ENCODE assay signal across 11 cellular contexts in genomic region chr15:52783929-52784798, GRCh38. TPM values are rescaled to one million over a fixed set of nuclear protein-coding genes. Genes with fewer than 3 reads are reported as not detected.
DNase-seq lines count a peak whose midpoint lies in the region; ATAC-seq and TF ChIP-seq lines count a peak whose summit lies in the region.
"Had no signal": no experiment of that assay in that cellular context is flagged by ENCODE, and none has a peak within 500 bp of the region (broad histone marks: within the 10 kb centered on the region; RNA-seq: fewer than 3 reads in every experiment).

No MANE protein-coding gene starts in this region.

- no peaks in the 10 kb centered on the region for H4K20me1 ChIP-seq in hepatocyte (ENCODE audit: insufficient read depth, poor library complexity, severe bottlenecking)

- H3K4me1 Mint-ChIP-seq in activated CD4-positive, alpha-beta T cell treated with anti-CD3 and anti-CD28 coated beads for 36 hours: peaks cover 39% of the 10 kb centered on the region
- peaks cover 86% of the 10 kb centered on the region for H3K4me1 Mint-ChIP-seq in WTC11
- H3K4me1 Mint-ChIP-seq in stimulated activated effector memory CD8-positive, alpha-beta T cell treated with anti-CD3 and anti-CD28 coated beads, Interleukin-12 subunit alpha, Interleukin-12 subunit beta, amount 100 ng/mL, for 72 hours: peaks cover 41% of the 10 kb centered on the region

- H3K4me1 ChIP-seq in hepatocyte (ENCODE audit: insufficient read depth): peaks cover 17% of the 10 kb centered on the region

- DNase-seq in activated CD4-positive, alpha-beta T cell treated with anti-CD3 and anti-CD28 coated beads for 36 hours: peak; percentile 69
- no peak for DNase-seq in activated CD4-positive, alpha-beta T cell treated with anti-CD3 and anti-CD28 coated beads, Interleukin-2, amount 50 U/mL, for 4 hours
- DNase-seq in WTC11 (ENCODE audit: low spot score): peak; percentile 80
- DNase-seq in hepatocyte (ENCODE audit: low spot score): peak; percentile 55
- no peak for DNase-seq in stimulated activated effector memory CD8-positive, alpha-beta T cell treated with anti-CD3 and anti-CD28 coated beads, Interleukin-12 subunit alpha, Interleukin-12 subunit beta, amount 100 ng/mL, for 72 hours (ENCODE audit: low spot score in 2 of 2)
- DNase-seq in 8988T: no peak
- DNase-seq: small intestine had no signal

- no peaks in the 10 kb centered on the region for H3K9me3 ChIP-seq in hepatocyte (ENCODE audit: low read depth)

- WGBS in hepatocyte (ENCODE audit: low lambda C conversion rate, missing lambda C conversion rate): 4% methylated on average over 56 of the region's 57 CpGs

- no peak overlapping the region for H3K4me3 Mint-ChIP-seq in activated CD4-positive, alpha-beta T cell treated with anti-CD3 and anti-CD28 coated beads for 36 hours
- peak overlapping the region; percentile 81 for H3K4me3 Mint-ChIP-seq in WTC11
- H3K4me3 Mint-ChIP-seq in stimulated activated effector memory CD8-positive, alpha-beta T cell treated with anti-CD3 and anti-CD28 coated beads, Interleukin-12 subunit alpha, Interleukin-12 subunit beta, amount 100 ng/mL, for 72 hours: no peak overlapping the region

- POLR2A ChIA-PET in activated CD4-positive, alpha-beta T cell treated with anti-CD3 and anti-CD28 coated beads for 36 hours (lab: Charles Lee): no interaction called here
- POLR2A ChIA-PET in WTC11 (lab: Charles Lee): interaction anchor here (1.3 to 5.4 kb wide), 2 partner anchors 21 to 38 kb away, joined by 4 to 38 read pairs; no protein-coding TSS in a partner anchor

- ATAC-seq in activated CD4-positive, alpha-beta T cell treated with anti-CD3 and anti-CD28 coated beads for 36 hours: peak; percentile 60
- ATAC-seq in WTC11 (peak; percentile 40), HG03520 (IDR thresholded peaks at IDR 0.05; ENCODE audit: unreplicated experiment) (no peak), HG02610 (IDR thresholded peaks at IDR 0.05; ENCODE audit: unreplicated experiment) (no peak)
- peak; percentile 45 for ATAC-seq in stimulated activated effector memory CD8-positive, alpha-beta T cell treated with anti-CD3 and anti-CD28 coated beads, Interleukin-12 subunit alpha, Interleukin-12 subunit beta, amount 100 ng/mL, for 72 hours

- H3K9me3 Mint-ChIP-seq in activated CD4-positive, alpha-beta T cell treated with anti-CD3 and anti-CD28 coated beads for 36 hours (ENCODE audit: low read depth): no peaks in the 10 kb centered on the region
- no peaks in the 10 kb centered on the region for H3K9me3 Mint-ChIP-seq in WTC11
- H3K9me3 Mint-ChIP-seq in stimulated activated effector memory CD8-positive, alpha-beta T cell treated with anti-CD3 and anti-CD28 coated beads, Interleukin-12 subunit alpha, Interleukin-12 subunit beta, amount 100 ng/mL, for 72 hours: no peaks in the 10 kb centered on the region

- H3K27ac ChIP-seq in hepatocyte: no peak overlapping the region

- H3K27ac Mint-ChIP-seq in activated CD4-positive, alpha-beta T cell treated with anti-CD3 and anti-CD28 coated beads for 36 hours: no peak overlapping the region
- H3K27ac Mint-ChIP-seq in WTC11: no peak overlapping the region
- no peak overlapping the region for H3K27ac Mint-ChIP-seq in stimulated activated effector memory CD8-positive, alpha-beta T cell treated with anti-CD3 and anti-CD28 coated beads, Interleukin-12 subunit alpha, Interleukin-12 subunit beta, amount 100 ng/mL, for 72 hours
- H3K27ac Mint-ChIP-seq: CD4-positive, CD25-positive, alpha-beta regulatory T cell had no signal

- no peaks in the 10 kb centered on the region for H3K36me3 ChIP-seq in hepatocyte (replicated peaks; ENCODE audit: insufficient read depth, low read depth)

- intact Hi-C loops in activated CD4-positive, alpha-beta T cell treated with anti-CD3 and anti-CD28 coated beads for 36 hours (cut with DNase I, micrococcal nuclease): loop anchor here (1.0 to 5.0 kb wide), 3 partner anchors 14 to 933 kb away; no protein-coding TSS in a partner anchor

- no peaks in the 10 kb centered on the region for H3K79me2 ChIP-seq in hepatocyte

- peaks cover 76% of the 10 kb centered on the region for H3K27me3 Mint-ChIP-seq in activated CD4-positive, alpha-beta T cell treated with anti-CD3 and anti-CD28 coated beads for 36 hours
- H3K27me3 Mint-ChIP-seq in WTC11 (ENCODE audit: low read depth): peaks cover 77% of the 10 kb centered on the region

- no peaks in the 10 kb centered on the region for H3K36me3 Mint-ChIP-seq in activated CD4-positive, alpha-beta T cell treated with anti-CD3 and anti-CD28 coated beads for 36 hours (ENCODE audit: low read depth)
- H3K36me3 Mint-ChIP-seq in WTC11: peaks cover 16% of the 10 kb centered on the region
- peaks cover 6% of the 10 kb centered on the region for H3K36me3 Mint-ChIP-seq in stimulated activated effector memory CD8-positive, alpha-beta T cell treated with anti-CD3 and anti-CD28 coated beads, Interleukin-12 subunit alpha, Interleukin-12 subunit beta, amount 100 ng/mL, for 72 hours
- H3K36me3 Mint-ChIP-seq: CD4-positive, CD25-positive, alpha-beta regulatory T cell had no signal

- H2AFZ ChIP-seq in hepatocyte: peak overlapping the region; percentile 6

- TF ChIP-seq CTCF in WTC11 (IDR thresholded peaks at IDR 0.05) (peak; percentile 73), hepatocyte (IDR thresholded peaks at IDR 0.05; ENCODE audit: poor library complexity) (peak; percentile 58)

- no peak overlapping the region for H3K4me3 ChIP-seq in hepatocyte

- H3K4me2 ChIP-seq in hepatocyte: peak overlapping the region; percentile 79

- peaks cover 81% of the 10 kb centered on the region for H3K27me3 ChIP-seq in hepatocyte

- CTCF ChIA-PET in activated CD4-positive, alpha-beta T cell treated with anti-CD3 and anti-CD28 coated beads for 36 hours (lab: Charles Lee): interaction anchor here (0.7 to 3.2 kb wide), 4 partner anchors 12 to 127 kb away, joined by 3 to 20 read pairs (median 12); no protein-coding TSS in a partner anchor
- CTCF ChIA-PET in WTC11 (lab: Charles Lee): interaction anchor here (0.5 to 8.5 kb wide), 18 partner anchors 9 to 728 kb away, joined by 3 to 104 read pairs (median 4); no protein-coding TSS in a partner anchor

- H3K9me2 ChIP-seq in hepatocyte (replicated peaks; ENCODE audit: insufficient read depth): no peaks in the 10 kb centered on the region

TF ChIP-seq in WTC11, 78 proteins besides CTCF, POLR2A, EP300 and RAD21 (continues in another document):
- TF ChIP-seq ESRRA (CRISPR knock-in tag; IDR thresholded peaks at IDR 0.05; ENCODE audit: borderline replicate concordance): no peak
- TF ChIP-seq, protein P1, sequence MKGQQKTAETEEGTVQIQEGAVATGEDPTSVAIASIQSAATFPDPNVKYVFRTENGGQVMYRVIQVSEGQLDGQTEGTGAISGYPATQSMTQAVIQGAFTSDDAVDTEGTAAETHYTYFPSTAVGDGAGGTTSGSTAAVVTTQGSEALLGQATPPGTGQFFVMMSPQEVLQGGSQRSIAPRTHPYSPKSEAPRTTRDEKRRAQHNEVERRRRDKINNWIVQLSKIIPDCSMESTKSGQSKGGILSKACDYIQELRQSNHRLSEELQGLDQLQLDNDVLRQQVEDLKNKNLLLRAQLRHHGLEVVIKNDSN (CRISPR knock-in tag; IDR thresholded peaks at IDR 0.05): no peak
- no peak for TF ChIP-seq AR (CRISPR knock-in tag; IDR thresholded peaks at IDR 0.05)
- TF ChIP-seq ATF1 (CRISPR knock-in tag; IDR thresholded peaks at IDR 0.05): no peak
- TF ChIP-seq, protein P2, sequence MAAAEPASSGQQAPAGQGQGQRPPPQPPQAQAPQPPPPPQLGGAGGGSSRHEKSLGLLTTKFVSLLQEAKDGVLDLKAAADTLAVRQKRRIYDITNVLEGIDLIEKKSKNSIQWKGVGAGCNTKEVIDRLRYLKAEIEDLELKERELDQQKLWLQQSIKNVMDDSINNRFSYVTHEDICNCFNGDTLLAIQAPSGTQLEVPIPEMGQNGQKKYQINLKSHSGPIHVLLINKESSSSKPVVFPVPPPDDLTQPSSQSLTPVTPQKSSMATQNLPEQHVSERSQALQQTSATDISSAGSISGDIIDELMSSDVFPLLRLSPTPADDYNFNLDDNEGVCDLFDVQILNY (CRISPR knock-in tag; IDR thresholded peaks at IDR 0.05): no peak
- TF ChIP-seq ZNF423 (CRISPR knock-in tag; IDR thresholded peaks at IDR 0.05): no peak
- TF ChIP-seq MXD4 (CRISPR knock-in tag; IDR thresholded peaks at IDR 0.05; ENCODE audit: borderline replicate concordance): no peak
- TF ChIP-seq MAX (CRISPR knock-in tag; IDR thresholded peaks at IDR 0.05): peak; percentile 57; the same call in 1 of the 2 replicates
- 0 out of 2 replicates have a peak, but pooled peaks have one; percentile 16 for TF ChIP-seq EMX1 (CRISPR knock-in tag; IDR thresholded peaks at IDR 0.05)

RNA-seq across cellular contexts. Expression of gene ONECUT1, which starts 6.0 kb away (rescaled TPM):
- total RNA-seq in activated CD4-positive, alpha-beta T cell treated with anti-CD3 and anti-CD28 coated beads for 36 hours: not detected
- 33.8 to 39.3 TPM (median 35.9 TPM) in 3 replicates for total RNA-seq in WTC11 (2021)
- total RNA-seq in hepatocyte: 9.5 and 15.2 TPM in 2 replicates
- polyA plus RNA-seq in hepatocyte: 3.9 and 5.9 TPM in 2 replicates
- total RNA-seq: CD4-positive, CD25-positive, alpha-beta regulatory T cell; LHCN-M2 had no signal
- polyA plus RNA-seq: CD4-positive, CD25-positive, alpha-beta regulatory T cell; small intestine had no signal

Comparison
In these comparisons a context has a peak if more than half of its experiments do, and no peak if none do; other contexts are left out.
1. DNase-seq: peak in activated CD4-positive, alpha-beta T cell treated with anti-CD3 and anti-CD28 coated beads for 36 hours (single experiment), WTC11 (single experiment) and hepatocyte (single experiment); none in activated CD4-positive, alpha-beta T cell treated with anti-CD3 and anti-CD28 coated beads, Interleukin-2, amount 50 U/mL, for 4 hours (0 of 2), stimulated activated effector memory CD8-positive, alpha-beta T cell treated with anti-CD3 and anti-CD28 coated beads, Interleukin-12 subunit alpha, Interleukin-12 subunit beta, amount 100 ng/mL, for 72 hours (0 of 2) and 8988T (single experiment).
2. ATAC-seq: peak in activated CD4-positive, alpha-beta T cell treated with anti-CD3 and anti-CD28 coated beads for 36 hours (single experiment), WTC11 (single experiment) and stimulated activated effector memory CD8-positive, alpha-beta T cell treated with anti-CD3 and anti-CD28 coated beads, Interleukin-12 subunit alpha, Interleukin-12 subunit beta, amount 100 ng/mL, for 72 hours (single experiment); none in HG03520 (single experiment) and HG02610 (single experiment).
3. RNA of gene ONECUT1, which starts 6.0 kb away (total RNA-seq): 33.8 to 39.3 TPM in WTC11 and 9.5 to 15.2 TPM in hepatocyte; not detected in activated CD4-positive, alpha-beta T cell treated with anti-CD3 and anti-CD28 coated beads for 36 hours; every median in the first group is over 10 times any median in the second.